Comparison of ENCODE assay signal across 10 cellular contexts in the genomic region with DNA sequence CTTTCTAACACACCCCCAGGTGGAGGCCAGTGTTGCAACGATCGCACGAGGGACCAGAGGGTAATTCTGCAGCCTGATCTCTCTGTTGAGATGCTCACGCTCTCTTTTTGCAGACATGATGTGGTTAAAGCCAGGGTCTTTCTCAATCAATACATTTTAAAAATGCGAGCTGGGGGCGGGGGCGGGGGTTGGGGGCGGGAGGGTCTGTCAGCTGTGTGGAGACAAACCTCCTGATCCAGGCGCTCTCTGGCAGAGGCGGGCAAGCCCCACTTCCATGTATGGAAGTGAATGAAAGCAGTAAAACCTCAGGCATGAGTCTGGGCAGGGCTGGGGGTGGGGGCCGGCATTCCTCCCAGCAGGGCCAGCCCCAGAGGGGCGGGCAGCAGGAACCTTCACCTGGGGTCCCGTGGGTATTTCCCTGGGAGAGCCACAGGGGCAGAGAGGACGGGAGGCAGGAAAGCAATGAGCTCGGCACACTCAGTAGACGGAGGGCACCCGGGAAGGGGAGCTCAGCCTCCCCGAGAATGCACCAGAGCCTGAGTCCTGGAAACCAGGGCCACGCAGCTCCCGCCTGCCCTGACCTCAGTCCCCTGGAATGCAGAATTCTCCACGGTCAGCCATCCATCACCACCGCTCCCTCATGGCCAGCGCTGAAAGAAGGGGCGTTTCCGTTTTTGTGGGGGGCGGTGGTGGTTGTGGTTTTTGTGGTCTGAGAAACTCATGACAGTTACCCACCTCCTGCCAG. TPM values are rescaled to one million over a fixed set of nuclear protein-coding genes. Genes with fewer than 3 reads are reported as not detected.
DNase-seq lines count a peak whose midpoint lies in the region; ATAC-seq and TF ChIP-seq lines count a peak whose summit lies in the region.
"Had no signal": no experiment of that assay in that cellular context is flagged by ENCODE, and none has a peak within 500 bp of the region (broad histone marks: within the 10 kb centered on the region; RNA-seq: fewer than 3 reads in every experiment).

No MANE protein-coding gene starts in this region.

- H3K9ac ChIP-seq in iPS-15b (ENCODE audit: low read depth, low read length): no peak overlapping the region

- H3K9me3 Mint-ChIP-seq in type B pancreatic cell: peaks cover 4% of the 10 kb centered on the region
- H3K9me3 Mint-ChIP-seq: activated B cell treated with CpG ODN at 0.5 μM for 24 hours, memory B cell had no signal

- intact Hi-C loops in ascending aorta (cut with DNase I): no loop called here

- H3K27ac Mint-ChIP-seq in type B pancreatic cell: peak overlapping the region; percentile 92
- H3K27ac Mint-ChIP-seq: activated B cell treated with CpG ODN at 0.5 μM for 24 hours, memory B cell had no signal

- no peaks in the 10 kb centered on the region for H3K27me3 Mint-ChIP-seq in type B pancreatic cell

- H3K9me3 ChIP-seq in ascending aorta (no peaks in the 10 kb centered on the region), iPS-15b (ENCODE audit: control insufficient read depth, insufficient read depth, low read length) (no peaks in the 10 kb centered on the region)

- H3K4me3 Mint-ChIP-seq in type B pancreatic cell: peak overlapping the region; percentile 76
- H3K4me3 Mint-ChIP-seq: activated B cell treated with CpG ODN at 0.5 μM for 24 hours, memory B cell had no signal

- DNase-seq in HT1080 (ENCODE audit: low read depth) (peak; percentile 51), ascending aorta (ENCODE audit: low spot score in 2 of 2) (peak in 1 of 2 donors; percentile 69), type B pancreatic cell (ENCODE audit: extremely low spot score, unreplicated experiment) (peak; percentile 78), NCI-H2227 (lab: John Stamatoyannopoulos, UW; ENCODE audit: unreplicated experiment) (no peak), NCI-H1048 (lab: John Stamatoyannopoulos, UW) (no peak)
- DNase-seq: activated B cell treated with CpG ODN at 0.5 μM for 24 hours had no signal

- H3K4me1 ChIP-seq in ascending aorta (peaks cover 3 to 16% of the 10 kb centered on the region in 2 donors), iPS-15b (ENCODE audit: control insufficient read depth, insufficient read depth, low read length) (peaks cover 10% of the 10 kb centered on the region)

- H3K36me3 Mint-ChIP-seq in type B pancreatic cell: peaks cover 9% of the 10 kb centered on the region
- H3K36me3 Mint-ChIP-seq: memory B cell had no signal

- H3K4me1 Mint-ChIP-seq in type B pancreatic cell (ENCODE audit: unreplicated experiment): peaks cover 21% of the 10 kb centered on the region
- H3K4me1 Mint-ChIP-seq: activated B cell treated with CpG ODN at 0.5 μM for 24 hours, memory B cell had no signal

- H3K4me3 ChIP-seq in ascending aorta (peak overlapping the region; percentile 21 to 50), iPS-15b (ENCODE audit: low read depth, low read length) (peak overlapping the region; percentile 19)

- ATAC-seq in HG03045 (IDR thresholded peaks at IDR 0.05; ENCODE audit: unreplicated experiment) (no peak), HG03097 (IDR thresholded peaks at IDR 0.05; ENCODE audit: low FRiP score, unreplicated experiment) (no peak)

- no peak for TF ChIP-seq CTCF in ascending aorta (IDR thresholded peaks at IDR 0.05)
- no peak for TF ChIP-seq CTCF in type B pancreatic cell (conservative IDR thresholded peaks at IDR 0.05)

- H3K36me3 ChIP-seq in ascending aorta (no peaks in the 10 kb centered on the region), iPS-15b (ENCODE audit: control insufficient read depth, insufficient read depth, low read length) (peaks cover 4% of the 10 kb centered on the region)

- no peaks in the 10 kb centered on the region for H3K27me3 ChIP-seq in ascending aorta
- H3K27me3 ChIP-seq in iPS-15b (ENCODE audit: control insufficient read depth, insufficient read depth, low read length): no peaks in the 10 kb centered on the region

- peak overlapping the region; percentile 64 to 71 for H3K27ac ChIP-seq in ascending aorta

RNA-seq across cellular contexts. Expression of a gene that starts 28.0 kb away (rescaled TPM):
- total RNA-seq in HT1080 (2014; rRNA removed; shearing (Covaris generic)): 2.6 and 3.5 TPM in 2 replicates
- polyA plus RNA-seq in HT1080 (2015; cell fraction: cytosol; rRNA removed): 2.5 and 3.5 TPM in 2 replicates
- 1.9 and 3.9 TPM in 2 replicates for polyA plus RNA-seq in HT1080 (2015; cell fraction: nucleus; rRNA removed)
- total RNA-seq in ascending aorta (67.3 TPM), type B pancreatic cell (ENCODE audit: low replicate concordance) (65.1 and 68.0 TPM in 2 replicates)

RNA-seq across cellular contexts. Expression of a gene that starts 45.4 kb away (rescaled TPM):
- 25.2 and 25.8 TPM in 2 replicates for total RNA-seq in HT1080 (2014; rRNA removed; shearing (Covaris generic))
- 14.5 and 15.1 TPM in 2 replicates for polyA plus RNA-seq in HT1080 (2015; cell fraction: cytosol; rRNA removed)
- 6.8 and 7.2 TPM in 2 replicates for polyA plus RNA-seq in HT1080 (2015; cell fraction: nucleus; rRNA removed)
- total RNA-seq in ascending aorta (12.1 TPM), type B pancreatic cell (ENCODE audit: low replicate concordance) (16.2 and 20.1 TPM in 2 replicates)

Comparison
In these comparisons a context has a peak if more than half of its experiments do, and no peak if none do; other contexts are left out.
1. DNase-seq: peak in HT1080 (single experiment) and type B pancreatic cell (single experiment); none in NCI-H2227 (single experiment) and NCI-H1048 (single experiment).
2. RNA of a gene that starts 28.0 kb away (total RNA-seq): 65.1 to 68.0 TPM in type B pancreatic cell and 67.3 TPM in ascending aorta (single experiment); 2.6 to 3.5 TPM in HT1080; every median in the first group is over 10 times any median in the second.